8 cellular contexts compared by ENCODE assay signal in the genomic region with DNA sequence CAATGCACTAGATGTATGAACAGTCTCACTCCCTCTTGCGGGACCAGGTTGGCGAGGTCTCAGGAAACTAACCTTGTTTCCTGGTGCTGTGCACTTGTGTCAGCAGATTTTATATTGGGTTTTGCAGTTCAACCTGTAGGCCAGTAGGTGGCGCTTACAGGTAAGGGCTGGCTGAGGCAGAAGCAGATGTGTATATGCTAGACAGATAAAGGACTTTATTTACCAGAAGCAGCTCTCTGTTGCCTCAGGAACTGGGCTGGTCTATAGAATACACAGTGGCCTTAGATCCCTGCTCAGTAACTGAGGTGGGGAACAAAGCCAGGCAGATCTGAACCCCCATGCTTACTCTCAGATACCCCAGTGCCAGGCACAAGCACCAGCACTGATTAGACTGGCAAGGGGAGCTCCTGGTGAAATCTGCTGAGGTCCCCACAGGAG.
DNase-seq lines count a peak whose midpoint lies in the region; ATAC-seq, FAIRE-seq and TF ChIP-seq lines count a peak whose summit lies in the region.

No MANE protein-coding gene starts in this region.

- no peak overlapping the region for H3K4me3 Mint-ChIP-seq in activated T-helper 17 cell treated with anti-CD3 and anti-CD28 coated beads, Interleukin-2, amount 50 U/mL, for 72 hours

- in situ Hi-C loops in GM13977 (cut with MboI; ENCODE audit: low pct_unique_long_range_greater_than_20kb, low sequenced_read_pairs, unreplicated experiment) = no loop called here

- H3K36me3 Mint-ChIP-seq in activated T-helper 17 cell treated with anti-CD3 and anti-CD28 coated beads, Interleukin-2, amount 50 U/mL, for 72 hours (ENCODE audit: low read depth) = no peaks in the 10 kb centered on the region

- TF ChIP-seq POLR2A in A549 (IDR thresholded peaks at IDR 0.05; ENCODE audit: low read length) = no peak

- H3K4me3 ChIP-seq in A549 (no peak overlapping the region), OCI-LY7 (ENCODE audit: low read depth, low read length, poor library complexity, severe bottlenecking) (no peak overlapping the region)

- 0% methylated on average over 3 of the region's 3 CpGs for WGBS in A549 (ENCODE audit: missing lambda C conversion rate)

- H3K27ac Mint-ChIP-seq in activated T-helper 17 cell treated with anti-CD3 and anti-CD28 coated beads, Interleukin-2, amount 50 U/mL, for 72 hours = no peak overlapping the region

- H3K36me3 ChIP-seq in OCI-LY7 (ENCODE audit: insufficient read depth, low read length) = no peaks in the 10 kb centered on the region

- ATAC-seq in A549 (peak; percentile 47 to 81; a peak in 3 of 6 replicates), HG03196 (IDR thresholded peaks at IDR 0.05; ENCODE audit: unreplicated experiment) (no peak)
- peak; percentile 82 for ATAC-seq in activated T-helper 17 cell treated with anti-CD3 and anti-CD28 coated beads, Interleukin-2, amount 50 U/mL, for 72 hours (replicated peaks)

- H3K9me2 ChIP-seq in OCI-LY7 (ENCODE audit: insufficient read depth, low read length) = no peaks in the 10 kb centered on the region

- H2AFZ ChIP-seq in OCI-LY7 (ENCODE audit: low read length) = no peak overlapping the region

- CTCF ChIA-PET in A549 (lab: Yijun Ruan, JAX) = interaction anchor here (0.9 to 1.4 kb wide), 2 partner anchors 9 to 17 kb away, joined by 3 read pairs; no protein-coding TSS in a partner anchor
- CTCF ChIA-PET in OCI-LY7 (lab: Charles Lee; ENCODE audit: unreplicated experiment) = no interaction called here

- TF ChIP-seq RAD21 in A549 (conservative IDR thresholded peaks at IDR 0.05 in 1 of 2, IDR thresholded peaks at IDR 0.05 in 1 of 2) = peak; percentile 49 to 67; a peak in 4 of 5 replicates

- no peaks in the 10 kb centered on the region for H3K9me3 Mint-ChIP-seq in activated T-helper 17 cell treated with anti-CD3 and anti-CD28 coated beads, Interleukin-2, amount 50 U/mL, for 72 hours

- H3K4me1 ChIP-seq in A549 (no peaks in the 10 kb centered on the region), OCI-LY7 (ENCODE audit: insufficient read depth, low read length, poor library complexity, severe bottlenecking) (no peaks in the 10 kb centered on the region)

- no peaks in the 10 kb centered on the region for H3K79me2 ChIP-seq in OCI-LY7 (ENCODE audit: insufficient read depth, low read depth, low read length)

- intact Hi-C loops in OCI-LY7 (cut with micrococcal nuclease; ENCODE audit: unreplicated experiment) = loop anchor here (2.0 to 10.0 kb wide), 2 partner anchors 357 to 401 kb away; partner anchors contain the start of genes CISH and MAPKAPK3

- no TSS peak for BruUV-seq in OCI-LY7 (replicated peaks; lab: Mats Ljungman, UMichigan)

- POLR2A ChIA-PET in A549 (lab: Yijun Ruan, JAX) (no interaction called here), OCI-LY7 (lab: Charles Lee) (no interaction called here)

- no peak for FAIRE-seq in A549 (lab: Jason Lieb, UNC)

- no peak for TF ChIP-seq EP300 in A549 (IDR thresholded peaks at IDR 0.05)

- H3K27me3 Mint-ChIP-seq in activated T-helper 17 cell treated with anti-CD3 and anti-CD28 coated beads, Interleukin-2, amount 50 U/mL, for 72 hours = no peaks in the 10 kb centered on the region

- TF ChIP-seq CTCF in A549 (IDR thresholded peaks at IDR 0.05) (peak; percentile 46), GM13977 (IDR thresholded peaks at IDR 0.05; ENCODE audit: extremely low read depth, insufficient read depth, missing control alignments) (peak; percentile 88), OCI-LY7 (conservative IDR thresholded peaks at IDR 0.05; ENCODE audit: low read length) (peak; percentile 96)

- no peak overlapping the region for H3K27ac ChIP-seq in A549
- H3K27ac ChIP-seq in OCI-LY7 (ENCODE audit: low read depth, low read length, poor library complexity, severe bottlenecking) = no peak overlapping the region

- DNase-seq in A549 (ENCODE audit: low read depth in 1 of 2, low spot score in 1 of 2) = peak; percentile 18 to 56
- peak; percentile 61 for DNase-seq in GM13977 (ENCODE audit: low spot score)
- peak; percentile 42 for DNase-seq in HT-29 (ENCODE audit: low spot score)
- peak; percentile 68 for DNase-seq in OCI-LY7 (ENCODE audit: low spot score)
- peak; percentile 38 for DNase-seq in glomerular visceral epithelial cell (ENCODE audit: extremely low spot score)
- peak; percentile 2 to 15 for DNase-seq in stimulated activated CD4-positive, alpha-beta T cell treated with anti-CD3 and anti-CD28 coated beads, Interleukin-12 subunit alpha, Interleukin-12 subunit beta, amount 100 ng/mL, for 24 hours (ENCODE audit: low read depth in 2 of 2)

- H3K4me2 ChIP-seq in A549 (no peak overlapping the region), OCI-LY7 (ENCODE audit: low read length) (no peak overlapping the region)

- no peaks in the 10 kb centered on the region for H4K20me1 ChIP-seq in OCI-LY7 (ENCODE audit: insufficient read depth, low read length)

- peaks cover 7% of the 10 kb centered on the region; the same call in 2 of the 3 replicates for H3K9me3 ChIP-seq in A549
- no peaks in the 10 kb centered on the region for H3K9me3 ChIP-seq in OCI-LY7 (ENCODE audit: low read length)

- no peaks in the 10 kb centered on the region for H3K4me1 Mint-ChIP-seq in activated T-helper 17 cell treated with anti-CD3 and anti-CD28 coated beads, Interleukin-2, amount 50 U/mL, for 72 hours

TF ChIP-seq in A549, 52 proteins besides CTCF, POLR2A, EP300 and RAD21:
- TF ChIP-seq, protein P1, sequence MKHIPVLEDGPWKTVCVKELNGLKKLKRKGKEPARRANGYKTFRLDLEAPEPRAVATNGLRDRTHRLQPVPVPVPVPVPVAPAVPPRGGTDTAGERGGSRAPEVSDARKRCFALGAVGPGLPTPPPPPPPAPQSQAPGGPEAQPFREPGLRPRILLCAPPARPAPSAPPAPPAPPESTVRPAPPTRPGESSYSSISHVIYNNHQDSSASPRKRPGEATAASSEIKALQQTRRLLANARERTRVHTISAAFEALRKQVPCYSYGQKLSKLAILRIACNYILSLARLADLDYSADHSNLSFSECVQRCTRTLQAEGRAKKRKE (CRISPR knock-in tag; IDR thresholded peaks at IDR 0.05; ENCODE audit: low read depth) = no peak
- TF ChIP-seq, protein P2, sequence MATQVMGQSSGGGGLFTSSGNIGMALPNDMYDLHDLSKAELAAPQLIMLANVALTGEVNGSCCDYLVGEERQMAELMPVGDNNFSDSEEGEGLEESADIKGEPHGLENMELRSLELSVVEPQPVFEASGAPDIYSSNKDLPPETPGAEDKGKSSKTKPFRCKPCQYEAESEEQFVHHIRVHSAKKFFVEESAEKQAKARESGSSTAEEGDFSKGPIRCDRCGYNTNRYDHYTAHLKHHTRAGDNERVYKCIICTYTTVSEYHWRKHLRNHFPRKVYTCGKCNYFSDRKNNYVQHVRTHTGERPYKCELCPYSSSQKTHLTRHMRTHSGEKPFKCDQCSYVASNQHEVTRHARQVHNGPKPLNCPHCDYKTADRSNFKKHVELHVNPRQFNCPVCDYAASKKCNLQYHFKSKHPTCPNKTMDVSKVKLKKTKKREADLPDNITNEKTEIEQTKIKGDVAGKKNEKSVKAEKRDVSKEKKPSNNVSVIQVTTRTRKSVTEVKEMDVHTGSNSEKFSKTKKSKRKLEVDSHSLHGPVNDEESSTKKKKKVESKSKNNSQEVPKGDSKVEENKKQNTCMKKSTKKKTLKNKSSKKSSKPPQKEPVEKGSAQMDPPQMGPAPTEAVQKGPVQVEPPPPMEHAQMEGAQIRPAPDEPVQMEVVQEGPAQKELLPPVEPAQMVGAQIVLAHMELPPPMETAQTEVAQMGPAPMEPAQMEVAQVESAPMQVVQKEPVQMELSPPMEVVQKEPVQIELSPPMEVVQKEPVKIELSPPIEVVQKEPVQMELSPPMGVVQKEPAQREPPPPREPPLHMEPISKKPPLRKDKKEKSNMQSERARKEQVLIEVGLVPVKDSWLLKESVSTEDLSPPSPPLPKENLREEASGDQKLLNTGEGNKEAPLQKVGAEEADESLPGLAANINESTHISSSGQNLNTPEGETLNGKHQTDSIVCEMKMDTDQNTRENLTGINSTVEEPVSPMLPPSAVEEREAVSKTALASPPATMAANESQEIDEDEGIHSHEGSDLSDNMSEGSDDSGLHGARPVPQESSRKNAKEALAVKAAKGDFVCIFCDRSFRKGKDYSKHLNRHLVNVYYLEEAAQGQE (IDR thresholded peaks at IDR 0.05) = no peak
- TF ChIP-seq USF2 (IDR thresholded peaks at IDR 0.05) (no peak), HOXB13 (CRISPR knock-in tag; IDR thresholded peaks at IDR 0.05; ENCODE audit: low read depth) (no peak), NPAS2 (CRISPR knock-in tag; IDR thresholded peaks at IDR 0.05; ENCODE audit: borderline replicate concordance) (no peak), MAFK (IDR thresholded peaks at IDR 0.05; ENCODE audit: partially characterized antibody) (peak; percentile 81), ZNF302 (CRISPR knock-in tag; IDR thresholded peaks at IDR 0.05) (no peak), ZFP36 (IDR thresholded peaks at IDR 0.05; ENCODE audit: borderline replicate concordance, partially characterized antibody) (no peak), RFX5 (IDR thresholded peaks at IDR 0.05) (no peak), RARB (CRISPR knock-in tag; IDR thresholded peaks at IDR 0.05) (no peak), SMC3 (IDR thresholded peaks at IDR 0.05) (peak; percentile 38; the same call in 2 of the 3 replicates), PBX3 (IDR thresholded peaks at IDR 0.05) (no peak), SREBF2 (IDR thresholded peaks at IDR 0.05) (no peak)

Comparison
In these comparisons a context has a peak if more than half of its experiments do, and no peak if none do; other contexts are left out.
1. DNase-seq: peak in every context shown above with its lines; median percentile 68 in OCI-LY7; 61 in GM13977; 42 in HT-29; 38 in glomerular visceral epithelial cell; 37 in A549; 8 in stimulated activated CD4-positive, alpha-beta T cell treated with anti-CD3 and anti-CD28 coated beads, Interleukin-12 subunit alpha, Interleukin-12 subunit beta, amount 100 ng/mL, for 24 hours.
2. CTCF ChIP-seq: peak in every context shown above with its lines; median percentile 96 in OCI-LY7; 88 in GM13977; 46 in A549.